In genomic region chr16:86515780-86516617, GRCh38 we compare ENCODE assay signal across 14 cellular contexts. TPM values are rescaled to one million over a fixed set of nuclear protein-coding genes. Genes with fewer than 3 reads are reported as not detected.
A peak's percentile ranks its signal among the peaks of the same experiment; 100 is the strongest.
DNase-seq lines count a peak whose midpoint lies in the region; ATAC-seq and TF ChIP-seq lines count a peak whose summit lies in the region.
"Had no signal": no experiment of that assay in that cellular context is flagged by ENCODE, and none has a peak within 500 bp of the region (broad histone marks: within the 10 kb centered on the region; RNA-seq: fewer than 3 reads in every experiment).

No MANE protein-coding gene starts in this region.

- no peak overlapping the region for H3K27ac ChIP-seq in osteoblast (ENCODE audit: low read depth, low read length)
- H3K27ac ChIP-seq: epithelial cell of prostate had no signal

- intact Hi-C loops in activated T-helper 1 cell treated with anti-CD3 and anti-CD28 coated beads, Interleukin-12 subunit alpha, Interleukin-12 subunit beta, Interleukin-2, Interleukin-4 antibody, amounts not matched to agents 30 ng/mL and 10 ng/mL and 1 ng/mL, durations not matched to agents 14 hours and 24 hours and 36 hours (cut with micrococcal nuclease) = loop anchor here (2.0 kb wide), 2 partner anchors 21 to 49 kb away; no protein-coding TSS in a partner anchor
- intact Hi-C loops in left ventricle myocardium superior (cut with micrococcal nuclease) = loop anchor here (5.0 to 10.0 kb wide), 2 partner anchors 181 to 444 kb away; no protein-coding TSS in a partner anchor

- H4K20me1 ChIP-seq in osteoblast (ENCODE audit: insufficient read depth, low read length) = no peaks in the 10 kb centered on the region

- no peak overlapping the region for H3K4me2 ChIP-seq in osteoblast (ENCODE audit: insufficient read depth, low read length)

- peaks cover 2% of the 10 kb centered on the region for H3K36me3 Mint-ChIP-seq in activated T-helper 1 cell treated with anti-CD3 and anti-CD28 coated beads, Interleukin-12 subunit alpha, Interleukin-12 subunit beta, Interleukin-2, Interleukin-4 antibody, amounts not matched to agents 30 ng/mL and 10 ng/mL and 1 ng/mL, durations not matched to agents 14 hours and 24 hours and 36 hours (ENCODE audit: low read depth)
- H3K36me3 Mint-ChIP-seq: activated naive CD8-positive, alpha-beta T cell had no signal

- peaks cover 56% of the 10 kb centered on the region for H3K27me3 Mint-ChIP-seq in activated T-helper 1 cell treated with anti-CD3 and anti-CD28 coated beads, Interleukin-12 subunit alpha, Interleukin-12 subunit beta, Interleukin-2, Interleukin-4 antibody, amounts not matched to agents 30 ng/mL and 10 ng/mL and 1 ng/mL, durations not matched to agents 14 hours and 24 hours and 36 hours (ENCODE audit: insufficient read depth)

- no peaks in the 10 kb centered on the region for H3K79me2 ChIP-seq in osteoblast (ENCODE audit: insufficient read depth, low read length)

- H3K4me3 Mint-ChIP-seq in activated T-helper 1 cell treated with anti-CD3 and anti-CD28 coated beads, Interleukin-12 subunit alpha, Interleukin-12 subunit beta, Interleukin-2, Interleukin-4 antibody, amounts not matched to agents 30 ng/mL and 10 ng/mL and 1 ng/mL, durations not matched to agents 14 hours and 24 hours and 36 hours = no peak overlapping the region
- H3K4me3 Mint-ChIP-seq: activated naive CD8-positive, alpha-beta T cell; CD8-positive, alpha-beta memory T cell had no signal

- H3K4me3 ChIP-seq in osteoblast (ENCODE audit: insufficient read depth, low read length) = no peak overlapping the region

- TF ChIP-seq CTCF in osteoblast (IDR thresholded peaks at IDR 0.05; ENCODE audit: extremely low read depth, low read depth, low read length) = no peak

- no peaks in the 10 kb centered on the region for H3K9me3 Mint-ChIP-seq in activated T-helper 1 cell treated with anti-CD3 and anti-CD28 coated beads, Interleukin-12 subunit alpha, Interleukin-12 subunit beta, Interleukin-2, Interleukin-4 antibody, amounts not matched to agents 30 ng/mL and 10 ng/mL and 1 ng/mL, durations not matched to agents 14 hours and 24 hours and 36 hours
- H3K9me3 Mint-ChIP-seq: stimulated activated naive CD8-positive, alpha-beta T cell treated with anti-CD3 and anti-CD28 coated beads, Interleukin-15, Interleukin-2, amounts not matched to agents 100 ng/mL and 50 ng/mL, for 24 hours had no signal

- peak; percentile 65 for DNase-seq in ELR (ENCODE audit: low read depth)
- no peak for DNase-seq in activated T-helper 1 cell treated with anti-CD3 and anti-CD28 coated beads, Interleukin-12 subunit alpha, Interleukin-12 subunit beta, Interleukin-2, Interleukin-4 antibody, amounts not matched to agents 30 ng/mL and 10 ng/mL and 1 ng/mL, durations not matched to agents 14 hours and 24 hours and 36 hours (ENCODE audit: low spot score)
- peak; percentile 18 for DNase-seq in left ventricle myocardium superior
- DNase-seq in osteoblast (ENCODE audit: insufficient read length, low spot score, missing footprints) = peak; percentile 72
- DNase-seq in NCI-H345 (lab: John Stamatoyannopoulos, UW) = no peak
- DNase-seq in SW 1271 (lab: John Stamatoyannopoulos, UW) = no peak
- no peak for DNase-seq in activated naive CD4-positive, alpha-beta T cell (lab: John Stamatoyannopoulos, UW)
- DNase-seq: activated CD4-positive, alpha-beta T cell treated with anti-CD3 and anti-CD28 coated beads, Interleukin-2, amount 50 U/mL, for 48 hours had no signal

- H3K27me3 ChIP-seq in osteoblast (ENCODE audit: insufficient read depth, low read length) = peaks cover 80% of the 10 kb centered on the region

- ATAC-seq in left ventricle myocardium superior = no peak
- no peak for ATAC-seq in esophagus mucosa

- no peaks in the 10 kb centered on the region for H3K9me3 ChIP-seq in osteoblast (ENCODE audit: low read depth, low read length)

- H3K4me1 ChIP-seq in osteoblast (ENCODE audit: insufficient read depth, low read length) = peaks cover 8% of the 10 kb centered on the region

- H3K4me1 Mint-ChIP-seq in activated T-helper 1 cell treated with anti-CD3 and anti-CD28 coated beads, Interleukin-12 subunit alpha, Interleukin-12 subunit beta, Interleukin-2, Interleukin-4 antibody, amounts not matched to agents 30 ng/mL and 10 ng/mL and 1 ng/mL, durations not matched to agents 14 hours and 24 hours and 36 hours (ENCODE audit: low read depth) = peaks cover 5% of the 10 kb centered on the region

- H3K36me3 ChIP-seq in osteoblast (ENCODE audit: insufficient read depth, low read length) = no peaks in the 10 kb centered on the region

- no peak overlapping the region for H2AFZ ChIP-seq in osteoblast (ENCODE audit: low read length)

- H3K27ac Mint-ChIP-seq in activated T-helper 1 cell treated with anti-CD3 and anti-CD28 coated beads, Interleukin-12 subunit alpha, Interleukin-12 subunit beta, Interleukin-2, Interleukin-4 antibody, amounts not matched to agents 30 ng/mL and 10 ng/mL and 1 ng/mL, durations not matched to agents 14 hours and 24 hours and 36 hours = peak overlapping the region; percentile 29
- H3K27ac Mint-ChIP-seq: activated naive CD8-positive, alpha-beta T cell; CD8-positive, alpha-beta memory T cell; stimulated activated naive CD8-positive, alpha-beta T cell treated with anti-CD3 and anti-CD28 coated beads, Interleukin-15, Interleukin-2, amounts not matched to agents 100 ng/mL and 50 ng/mL, for 24 hours had no signal

RNA-seq across cellular contexts. Expression of gene FOXF1, which starts 5.7 kb away (rescaled TPM):
- total RNA-seq in activated T-helper 1 cell treated with anti-CD3 and anti-CD28 coated beads, Interleukin-12 subunit alpha, Interleukin-12 subunit beta, Interleukin-2, Interleukin-4 antibody, amounts not matched to agents 30 ng/mL and 10 ng/mL and 1 ng/mL, durations not matched to agents 14 hours and 24 hours and 36 hours = not detected in 2 replicates
- total RNA-seq in left ventricle myocardium superior (0.25 TPM), osteoblast (not detected in 2 replicates), esophagus mucosa (0.68 TPM)
- total RNA-seq: CD8-positive, alpha-beta memory T cell; myocyte had no signal

RNA-seq across cellular contexts. Expression of gene MTHFSD, which starts 39.0 kb away (rescaled TPM):
- 30.6 and 31.8 TPM in 2 replicates for total RNA-seq in activated T-helper 1 cell treated with anti-CD3 and anti-CD28 coated beads, Interleukin-12 subunit alpha, Interleukin-12 subunit beta, Interleukin-2, Interleukin-4 antibody, amounts not matched to agents 30 ng/mL and 10 ng/mL and 1 ng/mL, durations not matched to agents 14 hours and 24 hours and 36 hours
- 12.6 TPM for total RNA-seq in left ventricle myocardium superior
- total RNA-seq in osteoblast = 18.5 and 20.3 TPM in 2 replicates
- total RNA-seq in esophagus mucosa = 11.2 TPM

RNA-seq across cellular contexts. Expression of gene FOXC2, which starts 50.6 kb away (rescaled TPM):
- total RNA-seq in activated T-helper 1 cell treated with anti-CD3 and anti-CD28 coated beads, Interleukin-12 subunit alpha, Interleukin-12 subunit beta, Interleukin-2, Interleukin-4 antibody, amounts not matched to agents 30 ng/mL and 10 ng/mL and 1 ng/mL, durations not matched to agents 14 hours and 24 hours and 36 hours = not detected in 2 replicates
- 1.9 TPM for total RNA-seq in left ventricle myocardium superior
- 2.2 and 2.4 TPM in 2 replicates for total RNA-seq in osteoblast
- total RNA-seq in esophagus mucosa = 0.28 TPM
- total RNA-seq: CD8-positive, alpha-beta memory T cell had no signal

Comparison
In these comparisons a context has a peak if more than half of its experiments do, and no peak if none do; other contexts are left out.
1. DNase-seq: peak in ELR (single experiment), left ventricle myocardium superior (single experiment) and osteoblast (single experiment); none in activated T-helper 1 cell treated with anti-CD3 and anti-CD28 coated beads, Interleukin-12 subunit alpha, Interleukin-12 subunit beta, Interleukin-2, Interleukin-4 antibody, amounts not matched to agents 30 ng/mL and 10 ng/mL and 1 ng/mL, durations not matched to agents 14 hours and 24 hours and 36 hours (single experiment), NCI-H345 (single experiment), SW 1271 (0 of 2) and activated naive CD4-positive, alpha-beta T cell (0 of 4).